In genomic region chr1:107277022-107277421, GRCh38 we compare ENCODE assay signal across 8 cellular contexts.
DNase-seq lines count a peak whose midpoint lies in the region; ATAC-seq and TF ChIP-seq lines count a peak whose summit lies in the region.

No MANE protein-coding gene starts in this region.

- H4K20me1 ChIP-seq in SU-DHL-6 (ENCODE audit: low read depth, low read length) (no peaks in the 10 kb centered on the region), smooth muscle cell (ENCODE audit: low read depth) (no peaks in the 10 kb centered on the region)

- H3K9me3 ChIP-seq in SU-DHL-6 (ENCODE audit: insufficient read depth, low read length) (no peaks in the 10 kb centered on the region), smooth muscle cell (replicated peaks; ENCODE audit: low read depth) (no peaks in the 10 kb centered on the region)

- peak; percentile 71 for TF ChIP-seq CTCF in LNCAP (IDR thresholded peaks at IDR 0.05)
- peak; percentile 42 for TF ChIP-seq CTCF in SU-DHL-6 (IDR thresholded peaks at IDR 0.05; ENCODE audit: insufficient read depth, low read length, poor library complexity, severe bottlenecking)
- TF ChIP-seq CTCF in smooth muscle cell (IDR thresholded peaks at IDR 0.05; ENCODE audit: borderline replicate concordance, insufficient read depth, poor library complexity, severe bottlenecking): peak; percentile 57

- H3K27me3 ChIP-seq in SU-DHL-6 (ENCODE audit: low read length): no peaks in the 10 kb centered on the region
- H3K27me3 ChIP-seq in smooth muscle cell (ENCODE audit: low read depth): no peaks in the 10 kb centered on the region

- no peaks in the 10 kb centered on the region for H3K36me3 ChIP-seq in SU-DHL-6 (ENCODE audit: low read length)
- H3K36me3 ChIP-seq in smooth muscle cell (ENCODE audit: low read depth): no peaks in the 10 kb centered on the region

- no peak for ATAC-seq in HG02588 (IDR thresholded peaks at IDR 0.05; ENCODE audit: unreplicated experiment)
- ATAC-seq in left ventricle myocardium superior: no peak

- intact Hi-C loops in left ventricle myocardium superior (cut with micrococcal nuclease): no loop called here

- no peaks in the 10 kb centered on the region for H3K79me2 ChIP-seq in SU-DHL-6 (ENCODE audit: insufficient read depth, low read length)
- H3K79me2 ChIP-seq in smooth muscle cell (ENCODE audit: low read depth): no peaks in the 10 kb centered on the region

- peak; percentile 46 for DNase-seq in GM04504 (ENCODE audit: low read depth)
- peak; percentile 29 for DNase-seq in glomerular endothelial cell (ENCODE audit: extremely low read depth, low read depth, low spot score)
- DNase-seq in smooth muscle cell (lab: John Stamatoyannopoulos, UW; ENCODE audit: unreplicated experiment): no peak
- DNase-seq in left ventricle myocardium superior: no peak
- DNase-seq in activated T-cell treated with anti-CD3 and anti-CD28 coated beads, Interleukin-2, amount 50 U/mL, for 1 hour: no peak

- H3F3A ChIP-seq in SU-DHL-6 (ENCODE audit: insufficient read depth): no peaks in the 10 kb centered on the region
- H3F3A ChIP-seq in smooth muscle cell (ENCODE audit: low read depth): no peaks in the 10 kb centered on the region

- no peaks in the 10 kb centered on the region for H3K4me1 ChIP-seq in smooth muscle cell (ENCODE audit: low read depth)

- H3K9ac ChIP-seq in SU-DHL-6 (ENCODE audit: low read length): no peak overlapping the region
- no peak overlapping the region for H3K9ac ChIP-seq in smooth muscle cell (ENCODE audit: low read depth)

- H3K27ac ChIP-seq in SU-DHL-6 (ENCODE audit: low read depth, low read length): no peak overlapping the region
- no peak overlapping the region for H3K27ac ChIP-seq in smooth muscle cell (ENCODE audit: low read depth)

- H2AFZ ChIP-seq in SU-DHL-6 (ENCODE audit: low read depth, low read length, severe bottlenecking) (no peak overlapping the region), smooth muscle cell (ENCODE audit: low read depth) (peak overlapping the region; percentile 47)

- no peaks in the 10 kb centered on the region for H3K9me2 ChIP-seq in SU-DHL-6 (replicated peaks; ENCODE audit: insufficient read depth, low read length)

- no peak overlapping the region for H3K4me3 ChIP-seq in SU-DHL-6 (ENCODE audit: insufficient read depth, low read length, poor library complexity, severe bottlenecking)
- H3K4me3 ChIP-seq in smooth muscle cell: no peak overlapping the region

- 9% methylated on average over 4 of the region's 4 CpGs for whole genome bisulfite sequencing in smooth muscle cell (ENCODE audit: low lambda C conversion rate)

- H3K4me2 ChIP-seq in SU-DHL-6 (ENCODE audit: low read depth, low read length, poor library complexity, severe bottlenecking): no peak overlapping the region
- no peak overlapping the region for H3K4me2 ChIP-seq in smooth muscle cell

Comparison
In these comparisons a context has a peak if more than half of its experiments do, and no peak if none do; other contexts are left out.
1. DNase-seq: peak in GM04504 (single experiment) and glomerular endothelial cell (single experiment); none in smooth muscle cell (single experiment), left ventricle myocardium superior (single experiment) and activated T-cell treated with anti-CD3 and anti-CD28 coated beads, Interleukin-2, amount 50 U/mL, for 1 hour (single experiment).
2. Peak in every context shown above with its lines, with median percentiles within 50 percentile points of each other: CTCF ChIP-seq.